Comparison of ENCODE assay signal across 8 cellular contexts in the genomic region with DNA sequence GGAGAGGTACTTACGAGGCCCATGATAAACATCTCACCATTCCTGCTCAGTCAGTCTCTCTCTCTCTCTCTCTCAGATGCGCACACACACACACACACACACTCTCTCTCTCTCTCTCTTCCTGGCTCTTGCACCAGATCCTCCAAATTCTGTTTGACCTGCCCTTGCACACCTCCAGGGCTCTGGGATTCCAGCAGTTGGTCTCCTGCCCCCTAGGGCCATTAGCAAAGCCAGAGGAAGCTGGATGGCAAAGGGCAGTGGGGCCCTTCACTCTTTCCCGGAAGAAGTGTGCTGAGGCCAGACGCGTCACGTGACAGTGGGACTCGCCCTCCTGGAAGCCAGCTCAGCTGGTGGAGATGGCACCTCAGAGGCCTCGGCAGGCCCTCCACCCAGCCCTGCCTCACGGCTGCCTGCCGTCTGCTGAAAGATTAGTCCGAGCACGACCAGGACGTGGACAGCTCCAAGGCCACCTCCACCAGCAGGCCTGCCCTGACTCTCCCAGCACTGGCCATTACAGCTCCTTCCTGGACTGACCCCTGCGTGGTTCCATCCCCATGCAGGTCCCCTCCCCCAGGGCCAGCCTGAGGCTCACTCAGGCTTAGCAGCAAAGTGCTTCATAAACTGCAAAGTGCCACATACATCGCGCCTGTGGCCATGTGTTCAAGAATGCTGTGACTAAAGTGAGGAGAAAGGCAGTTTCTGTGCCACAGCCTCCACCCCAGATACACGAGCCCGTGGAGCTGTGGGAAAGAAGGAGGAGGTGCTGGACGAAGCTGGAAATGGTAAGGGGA. TPM values are rescaled to one million over a fixed set of nuclear protein-coding genes. Genes with fewer than 3 reads are reported as not detected.
A peak's percentile ranks its signal among the peaks of the same experiment; 100 is the strongest.
DNase-seq lines count a peak whose midpoint lies in the region; ATAC-seq, FAIRE-seq and TF ChIP-seq lines count a peak whose summit lies in the region.

No MANE protein-coding gene starts in this region.

- peak overlapping the region; percentile 44 for H3K9ac ChIP-seq in MM.1S (ENCODE audit: low read length)
- H3K9ac ChIP-seq in astrocyte (ENCODE audit: low read length): no peak overlapping the region

- peak overlapping the region; percentile 92 for H3K4me3 Mint-ChIP-seq in astrocyte (ENCODE audit: unreplicated experiment)

- H3K79me2 ChIP-seq in MM.1S (ENCODE audit: low read length): peaks cover 44% of the 10 kb centered on the region
- H3K79me2 ChIP-seq in astrocyte (ENCODE audit: insufficient read depth, low read length): no peaks in the 10 kb centered on the region

- H3K36me3 Mint-ChIP-seq in astrocyte (ENCODE audit: low read depth, unreplicated experiment): peaks cover 3% of the 10 kb centered on the region

- peak in 1 of 2 donors; percentile 26 for TF ChIP-seq POLR2A in suprapubic skin (IDR thresholded peaks at IDR 0.05)

- no peak for TF ChIP-seq EP300 in suprapubic skin (IDR thresholded peaks at IDR 0.05)

- H3K27me3 Mint-ChIP-seq in astrocyte (ENCODE audit: low read depth, unreplicated experiment): peaks cover 10% of the 10 kb centered on the region

- intact Hi-C loops in left lung (cut with DNase I): loop anchor here in 1 of 2 donors (10.0 kb wide), 1 partner anchor 64 kb away; no protein-coding TSS in a partner anchor

- H3K36me3 ChIP-seq in BE2C: no peaks in the 10 kb centered on the region
- no peaks in the 10 kb centered on the region for H3K36me3 ChIP-seq in MM.1S (replicated peaks; ENCODE audit: insufficient read depth, low read length)
- no peaks in the 10 kb centered on the region for H3K36me3 ChIP-seq in astrocyte (ENCODE audit: insufficient read depth, low read length)
- no peaks in the 10 kb centered on the region for H3K36me3 ChIP-seq in left lung
- no peaks in the 10 kb centered on the region for H3K36me3 ChIP-seq in suprapubic skin

- no peaks in the 10 kb centered on the region for H3K9me2 ChIP-seq in MM.1S (replicated peaks; ENCODE audit: insufficient read depth, low read length)

- H4K20me1 ChIP-seq in MM.1S (ENCODE audit: insufficient read depth, low read length) (no peaks in the 10 kb centered on the region), astrocyte (ENCODE audit: insufficient read depth, low read length) (peaks cover 4% of the 10 kb centered on the region)

- H3K27me3 ChIP-seq in BE2C (peaks cover 47% of the 10 kb centered on the region), MM.1S (replicated peaks; ENCODE audit: insufficient read depth, low read length) (peaks cover 6% of the 10 kb centered on the region; the same call in 1 of the 2 replicates), astrocyte (ENCODE audit: insufficient read depth, low read length) (peaks cover 35% of the 10 kb centered on the region), left lung (peaks cover 34 to 100% of the 10 kb centered on the region in 2 donors), suprapubic skin (peaks cover 3% of the 10 kb centered on the region)

- 19% methylated on average over 17 of the region's 19 CpGs for whole genome bisulfite sequencing in suprapubic skin

- peak overlapping the region; percentile 3; the same call in 1 of the 2 replicates for H2AFZ ChIP-seq in MM.1S (ENCODE audit: low read length)
- H2AFZ ChIP-seq in astrocyte (ENCODE audit: low read depth, low read length): no peak overlapping the region

- H3K4me1 Mint-ChIP-seq in astrocyte (ENCODE audit: low read depth, unreplicated experiment): peaks cover 22% of the 10 kb centered on the region

- no peak for TF ChIP-seq CTCF in BE2C (IDR thresholded peaks at IDR 0.05; ENCODE audit: low read depth, low read length)
- TF ChIP-seq CTCF in MM.1S (IDR thresholded peaks at IDR 0.05; ENCODE audit: low read length): no peak
- no peak for TF ChIP-seq CTCF in astrocyte (IDR thresholded peaks at IDR 0.05; ENCODE audit: insufficient read depth, low read depth, low read length)
- TF ChIP-seq CTCF in left lung (IDR thresholded peaks at IDR 0.05): no peak
- no peak for TF ChIP-seq CTCF in suprapubic skin (IDR thresholded peaks at IDR 0.05)

- DNase-seq in BE2C: peak; percentile 45
- DNase-seq in MM.1S: peak; percentile 75
- DNase-seq in astrocyte (ENCODE audit: low read depth): no peak
- DNase-seq in left lung: peak; percentile 60 to 82
- DNase-seq in suprapubic skin (ENCODE audit: low spot score in 2 of 2): peak in 1 of 2 donors; percentile 87
- DNase-seq in dedifferentiated amniotic fluid mesenchymal stem cell (ENCODE audit: extremely low spot score): no peak
- no peak for DNase-seq in GM19239 (ENCODE audit: insufficient read length, low spot score)
- DNase-seq in NCI-H2171 (lab: John Stamatoyannopoulos, UW): no peak

- no peak for FAIRE-seq in astrocyte (lab: Jason Lieb, UNC)
- FAIRE-seq in GM19239 (lab: Jason Lieb, UNC): no peak

- peaks cover 14% of the 10 kb centered on the region for H3F3A ChIP-seq in MM.1S (ENCODE audit: insufficient read depth, low read length)

- H3K4me3 ChIP-seq in BE2C (ENCODE audit: low read depth, low read length) (no peak overlapping the region), MM.1S (ENCODE audit: low read length) (peak overlapping the region; percentile 48), astrocyte (ENCODE audit: insufficient read depth, low read depth, low read length) (no peak overlapping the region), left lung (peak overlapping the region; percentile 19 to 54), suprapubic skin (peak overlapping the region; percentile 81)

- H3K4me2 ChIP-seq in MM.1S (ENCODE audit: low read depth, low read length) (peak overlapping the region; percentile 62), astrocyte (ENCODE audit: low read length) (no peak overlapping the region)

- peak overlapping the region; percentile 88 for H3K27ac Mint-ChIP-seq in astrocyte (ENCODE audit: unreplicated experiment)

- H3K4me1 ChIP-seq in BE2C: peaks cover 8% of the 10 kb centered on the region
- peaks cover 42% of the 10 kb centered on the region for H3K4me1 ChIP-seq in MM.1S (ENCODE audit: low read length)
- peaks cover 22% of the 10 kb centered on the region for H3K4me1 ChIP-seq in astrocyte (ENCODE audit: insufficient read depth, low read length)
- H3K4me1 ChIP-seq in left lung: peaks cover 22 to 95% of the 10 kb centered on the region in 2 donors
- peaks cover 95% of the 10 kb centered on the region for H3K4me1 ChIP-seq in suprapubic skin

- no peaks in the 10 kb centered on the region for H3K9me3 ChIP-seq in BE2C
- no peaks in the 10 kb centered on the region for H3K9me3 ChIP-seq in MM.1S (replicated peaks; ENCODE audit: insufficient read depth, low read length)
- no peaks in the 10 kb centered on the region for H3K9me3 ChIP-seq in astrocyte (ENCODE audit: insufficient read depth, low read depth, low read length)
- H3K9me3 ChIP-seq in left lung: no peaks in the 10 kb centered on the region
- H3K9me3 ChIP-seq in suprapubic skin: no peaks in the 10 kb centered on the region

- H3K9me3 Mint-ChIP-seq in astrocyte (ENCODE audit: unreplicated experiment): no peaks in the 10 kb centered on the region

- H3K27ac ChIP-seq in MM.1S (ENCODE audit: low read length) (peak overlapping the region; percentile 64), astrocyte (ENCODE audit: low read depth, low read length) (no peak overlapping the region), left lung (peak overlapping the region; percentile 13 to 49), suprapubic skin (peak overlapping the region; percentile 95)

- peak; percentile 6 for ATAC-seq in left lung

RNA-seq across cellular contexts. Expression of a gene that starts 3.7 kb away (rescaled TPM):
- polyA plus RNA-seq in BE2C (2012; ENCODE audit: insufficient read depth, insufficient read length, low read depth): not detected
- 17.0 and 27.3 TPM in 2 replicates for total RNA-seq in astrocyte
- 10 to 100 TPM; 21.9 to 28.2 TPM for total RNA-seq in left lung
- 10 to 100 TPM; 10.5 to 20.6 (median 12.0) TPM for total RNA-seq in suprapubic skin

Comparison
In these comparisons a context has a peak if more than half of its experiments do, and no peak if none do; other contexts are left out.
1. DNase-seq: peak in BE2C (single experiment), MM.1S (single experiment) and left lung (2 of 2); none in astrocyte (single experiment), dedifferentiated amniotic fluid mesenchymal stem cell (single experiment), GM19239 (single experiment) and NCI-H2171 (single experiment).
2. H3K4me3 ChIP-seq: peak in MM.1S (single experiment), left lung (2 of 2) and suprapubic skin (single experiment); none in BE2C (single experiment) and astrocyte (single experiment).